Comparison of ENCODE assay signal across 12 cellular contexts in the genomic region with DNA sequence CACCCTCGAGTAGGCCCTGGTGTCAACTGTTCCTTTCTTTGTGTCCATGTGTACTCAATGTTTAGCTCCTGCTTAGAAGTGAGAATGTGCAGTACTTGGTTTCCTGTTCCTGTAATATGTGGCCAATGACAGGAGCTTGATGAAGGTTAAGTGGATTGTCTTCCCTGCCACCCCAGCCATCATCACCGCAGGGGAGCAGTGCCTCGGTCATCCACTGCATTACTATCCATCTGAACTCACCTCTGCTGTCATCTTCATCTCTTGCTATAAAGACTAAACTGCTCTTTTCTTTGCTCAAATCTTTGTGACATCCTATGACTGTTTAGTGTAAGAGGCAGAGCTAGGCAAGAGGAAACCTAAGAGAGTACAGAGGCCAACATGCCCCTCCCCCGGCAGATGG. TPM values are rescaled to one million over a fixed set of nuclear protein-coding genes. Genes with fewer than 3 reads are reported as not detected.
"Had no signal": no experiment of that assay in that cellular context is flagged by ENCODE, and none has a peak within 500 bp of the region (broad histone marks: within the 10 kb centered on the region; RNA-seq: fewer than 3 reads in every experiment).

No MANE protein-coding gene starts in this region.

- H3K4me3 Mint-ChIP-seq: GM23338, H9, HFFc6 had no signal

- DNase-seq: GM23248, GOT3, H7, H9, HCEC 1CT, HFFc6 had no signal

- H3K9ac ChIP-seq: GM23248 had no signal

- H3K4me1 ChIP-seq: HAP-1 had no signal

- FAIRE-seq: H1, H54 had no signal

- H3K27ac Mint-ChIP-seq: GM23338, HFFc6 had no signal

- H2AFZ ChIP-seq: GM23248, GM23338 had no signal

- H3K4me3 ChIP-seq: GM23248, GM23338, HAP-1 had no signal

- H3K36me3 ChIP-seq: HAP-1 had no signal

- H3K4me2 ChIP-seq: GM23338 had no signal

- H3K9me3 Mint-ChIP-seq: GM23338 had no signal

- H3K9me3 ChIP-seq: HAP-1 had no signal

- H3K27ac ChIP-seq: GM23248 had no signal

- ATAC-seq: GM23338, HCT116 had no signal

RNA-seq across cellular contexts. Expression of a gene that starts 15.6 kb away (rescaled TPM):
- total RNA-seq: GM23248, GM23338, H1, H4, H7, H9, HFFc6 had no signal
- polyA plus RNA-seq: GM23248, H1 had no signal

RNA-seq across cellular contexts. Expression of a gene that starts 51.9 kb away (rescaled TPM):
- total RNA-seq: GM23248, HFFc6 had no signal
- polyA plus RNA-seq: GM23248 had no signal
